11 cellular contexts compared by ENCODE assay signal in genomic region chr1:8941906-8942305, GRCh38. TPM values are rescaled to one million over a fixed set of nuclear protein-coding genes. Genes with fewer than 3 reads are reported as not detected.
A peak's percentile ranks its signal among the peaks of the same experiment; 100 is the strongest.
DNase-seq lines count a peak whose midpoint lies in the region; ATAC-seq and TF ChIP-seq lines count a peak whose summit lies in the region.
"Had no signal": no experiment of that assay in that cellular context is flagged by ENCODE, and none has a peak within 500 bp of the region (broad histone marks: within the 10 kb centered on the region; RNA-seq: fewer than 3 reads in every experiment).

No MANE protein-coding gene starts in this region.

- H3K9me3 Mint-ChIP-seq in chondrocyte (ENCODE audit: low read depth) = peaks cover 9% of the 10 kb centered on the region

- H3K4me3 Mint-ChIP-seq in chondrocyte (ENCODE audit: unreplicated experiment) = no peak overlapping the region

- TF ChIP-seq CTCF in AG09309 (IDR thresholded peaks at IDR 0.05; ENCODE audit: control insufficient read depth, insufficient read depth, low read depth, low read length, missing control alignments) (no peak), astrocyte of the spinal cord (IDR thresholded peaks at IDR 0.05; ENCODE audit: low read depth, low read length) (no peak), chondrocyte (IDR thresholded peaks at IDR 0.05) (no peak)

- ATAC-seq in GM19324 (IDR thresholded peaks at IDR 0.05; ENCODE audit: low FRiP score, unreplicated experiment) (no peak), GM21529 (IDR thresholded peaks at IDR 0.05; ENCODE audit: unreplicated experiment) (no peak)

- H3K36me3 Mint-ChIP-seq in chondrocyte (ENCODE audit: low read depth) = no peaks in the 10 kb centered on the region

- in situ Hi-C loops in astrocyte of the spinal cord (cut with HindIII; ENCODE audit: low sequenced_read_pairs) = no loop called here

- H3K4me1 Mint-ChIP-seq in chondrocyte (ENCODE audit: low read depth) = peaks cover 14% of the 10 kb centered on the region

- DNase-seq in AG09309 (ENCODE audit: low read depth) = peak; percentile 16
- peak; percentile 36 for DNase-seq in HuH-7 (ENCODE audit: low spot score)
- DNase-seq in astrocyte of the spinal cord (ENCODE audit: low read depth, low spot score) = peak; percentile 81
- peak; percentile 78 for DNase-seq in kidney glomerular epithelial cell (lab: John Stamatoyannopoulos, UW)
- no peak for DNase-seq in T1000 (lab: John Stamatoyannopoulos, UW)
- DNase-seq in chondrocyte (ENCODE audit: low spot score) = no peak
- DNase-seq: DMS79; stimulated activated CD4-positive, alpha-beta T cell treated with anti-CD3 and anti-CD28 coated beads, Interleukin-12 subunit alpha, Interleukin-12 subunit beta, amount 100 ng/mL, for 4 hours had no signal

- H3K27ac Mint-ChIP-seq in chondrocyte (ENCODE audit: unreplicated experiment) = no peak overlapping the region

- H3K4me3 ChIP-seq in AG09309 (ENCODE audit: control insufficient read depth, low read depth, low read length) (no peak overlapping the region), astrocyte of the spinal cord (ENCODE audit: low read depth, low read length) (no peak overlapping the region)

- peaks cover 1% of the 10 kb centered on the region for H3K27me3 Mint-ChIP-seq in chondrocyte (ENCODE audit: low read depth)

RNA-seq across cellular contexts. Expression of gene CA6, which starts 3.8 kb away (rescaled TPM):
- not detected in 3 replicates for total RNA-seq in chondrocyte
- total RNA-seq: OCI-LY7 had no signal

Comparison
In these comparisons a context has a peak if more than half of its experiments do, and no peak if none do; other contexts are left out.
1. DNase-seq: peak in AG09309 (single experiment), HuH-7 (single experiment), astrocyte of the spinal cord (single experiment) and kidney glomerular epithelial cell (single experiment); none in T1000 (single experiment) and chondrocyte (single experiment).